ENCODE assay signal across 20 cellular contexts in the genomic region with DNA sequence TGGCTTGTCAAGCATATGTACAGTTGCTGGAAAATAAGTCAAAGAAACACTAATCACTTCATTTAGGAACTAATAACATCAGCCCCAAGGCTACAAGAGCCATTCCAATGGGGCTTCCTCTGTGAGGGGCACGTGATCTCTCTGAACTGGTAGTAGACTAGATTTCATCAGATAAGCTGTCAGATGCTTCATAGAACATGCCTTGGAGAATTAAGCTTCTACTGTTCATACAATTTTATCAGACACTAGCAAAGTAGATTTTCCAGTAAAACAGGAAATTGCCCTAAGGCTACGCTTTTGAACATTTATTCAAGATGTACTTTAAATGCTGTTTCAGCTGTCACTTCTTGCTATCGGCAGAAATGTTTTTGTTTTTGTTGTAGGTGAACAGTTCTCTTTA.
"Had no signal": no experiment of that assay in that cellular context is flagged by ENCODE, and none has a peak within 500 bp of the region (broad histone marks: within the 10 kb centered on the region; RNA-seq: fewer than 3 reads in every experiment).

No MANE protein-coding gene starts in this region.

- H3K36me3 ChIP-seq: cardiac muscle cell, right atrium auricular region, transverse colon had no signal

- H3K4me3 ChIP-seq: cardiac muscle cell, right atrium auricular region, transverse colon had no signal

- H3K9me3 Mint-ChIP-seq: activated CD4-positive, alpha-beta memory T cell treated with anti-CD3 and anti-CD28 coated beads for 36 hours; activated naive CD4-positive, alpha-beta T cell treated with anti-CD3 and anti-CD28 coated beads for 36 hours; activated T-helper 2 cell treated with anti-CD3 and anti-CD28 coated beads, Interferon-gamma antibody, Interleukin-2, Interleukin-4, amounts not matched to agents 10 μg/mL and 5 μg/mL and 100 μg/mL, durations not matched to agents 14 hours and 24 hours and 36 hours; memory B cell had no signal

- H3K4me3 Mint-ChIP-seq: activated CD4-positive, alpha-beta memory T cell treated with anti-CD3 and anti-CD28 coated beads for 36 hours; activated CD8-positive, alpha-beta memory T cell treated with anti-CD3 and anti-CD28 coated beads, Interleukin-2, amount 10 ng/mL, durations not matched to agents 7 days and 5 days; activated naive CD4-positive, alpha-beta T cell treated with anti-CD3 and anti-CD28 coated beads for 36 hours; memory B cell; natural killer cell treated with Interleukin-12 subunit alpha and Interleukin-12 subunit beta and Interleukin-15 and Interleukin-18, amount 100 ng/mL, for 72 hours had no signal

- DNase-seq: activated CD4-positive, alpha-beta memory T cell treated with anti-CD3 and anti-CD28 coated beads for 36 hours; activated CD8-positive, alpha-beta memory T cell treated with anti-CD3 and anti-CD28 coated beads, Interleukin-2, amount 10 ng/mL, durations not matched to agents 7 days and 5 days; activated T-cell treated with anti-CD3 and anti-CD28 coated beads, Interleukin-2, amount 50 U/mL, for 1 hour; hypothalamus; kidney; left ventricle myocardium superior; nucleus accumbens; stimulated activated CD4-positive, alpha-beta T cell treated with anti-CD3 and anti-CD28 coated beads, Interleukin-15, amount 100 ng/mL, for 24 hours; stimulated activated CD4-positive, alpha-beta T cell treated with anti-CD3 and anti-CD28 coated beads, Interleukin-4, amount 100 ng/mL, for 24 hours; stimulated activated naive CD4-positive, alpha-beta T cell treated with Interleukin-2 at 50 U/mL for 16 hours; substantia nigra; transverse colon had no signal

- FAIRE-seq: TTC549 had no signal

- H3K4me1 Mint-ChIP-seq: activated CD8-positive, alpha-beta memory T cell treated with anti-CD3 and anti-CD28 coated beads, Interleukin-2, amount 10 ng/mL, durations not matched to agents 7 days and 5 days; memory B cell had no signal

- H3K27ac Mint-ChIP-seq: activated CD4-positive, alpha-beta memory T cell treated with anti-CD3 and anti-CD28 coated beads for 36 hours; activated CD8-positive, alpha-beta memory T cell treated with anti-CD3 and anti-CD28 coated beads, Interleukin-2, amount 10 ng/mL, durations not matched to agents 7 days and 5 days; activated naive CD4-positive, alpha-beta T cell treated with anti-CD3 and anti-CD28 coated beads for 36 hours; activated T-helper 2 cell treated with anti-CD3 and anti-CD28 coated beads, Interferon-gamma antibody, Interleukin-2, Interleukin-4, amounts not matched to agents 10 μg/mL and 5 μg/mL and 100 μg/mL, durations not matched to agents 14 hours and 24 hours and 36 hours; memory B cell; natural killer cell treated with Interleukin-12 subunit alpha and Interleukin-12 subunit beta and Interleukin-15 and Interleukin-18, amount 100 ng/mL, for 72 hours; progenitor cell of endocrine pancreas had no signal

- H3K27me3 ChIP-seq: cardiac muscle cell, right atrium auricular region, transverse colon had no signal

- H3K36me3 Mint-ChIP-seq: activated CD4-positive, alpha-beta memory T cell treated with anti-CD3 and anti-CD28 coated beads for 36 hours; activated CD8-positive, alpha-beta memory T cell treated with anti-CD3 and anti-CD28 coated beads, Interleukin-2, amount 10 ng/mL, durations not matched to agents 7 days and 5 days; memory B cell; natural killer cell treated with Interleukin-12 subunit alpha and Interleukin-12 subunit beta and Interleukin-15 and Interleukin-18, amount 100 ng/mL, for 72 hours had no signal

- H3K27me3 Mint-ChIP-seq: progenitor cell of endocrine pancreas had no signal
